ENCODE assay signal across 8 cellular contexts in genomic region chr2:19868705-19869550, GRCh38. TPM values are rescaled to one million over a fixed set of nuclear protein-coding genes. Genes with fewer than 3 reads are reported as not detected.
DNase-seq lines count a peak whose midpoint lies in the region; ATAC-seq and TF ChIP-seq lines count a peak whose summit lies in the region.

No MANE protein-coding gene starts in this region.

- H3K4me3 ChIP-seq in right lobe of liver = peak overlapping the region; percentile 11 to 42 (median 19)

- no peak for TF ChIP-seq CTCF in brain (conservative IDR thresholded peaks at IDR 0.05)
- no peak for TF ChIP-seq CTCF in right lobe of liver (IDR thresholded peaks at IDR 0.05)

- peak; percentile 35 for DNase-seq in T-helper 2 cell treated with Interferon-gamma antibody and Interleukin-4, amounts not matched to agents 5 μg/mL and 100 μg/mL, for 36 hours (ENCODE audit: low spot score)
- DNase-seq in right lobe of liver (peak in 1 of 3 donors; percentile 41), putamen (ENCODE audit: low spot score) (no peak), NCI-H2171 (lab: John Stamatoyannopoulos, UW) (no peak)
- peak; percentile 44 for DNase-seq in stimulated activated CD8-positive, alpha-beta memory T cell treated with anti-CD3 and anti-CD28 coated beads, Interleukin-12 subunit alpha, Interleukin-12 subunit beta, amount 100 ng/mL, for 1 hour (ENCODE audit: low read depth)

- TF ChIP-seq POLR2A in right lobe of liver (IDR thresholded peaks at IDR 0.05) = no peak

- H3K4me3 Mint-ChIP-seq in T-helper 2 cell treated with Interferon-gamma antibody and Interleukin-4, amounts not matched to agents 5 μg/mL and 100 μg/mL, for 36 hours = peak overlapping the region; percentile 95
- peak overlapping the region; percentile 18 to 79 (median 68) for H3K4me3 Mint-ChIP-seq in brain

- peak overlapping the region; percentile 88 for H3K27ac Mint-ChIP-seq in T-helper 2 cell treated with Interferon-gamma antibody and Interleukin-4, amounts not matched to agents 5 μg/mL and 100 μg/mL, for 36 hours
- H3K27ac Mint-ChIP-seq in brain = no peak overlapping the region

- H3K4me1 Mint-ChIP-seq in T-helper 2 cell treated with Interferon-gamma antibody and Interleukin-4, amounts not matched to agents 5 μg/mL and 100 μg/mL, for 36 hours (ENCODE audit: low read depth) = peaks cover 14% of the 10 kb centered on the region
- no peaks in the 10 kb centered on the region for H3K4me1 Mint-ChIP-seq in brain

- intact Hi-C loops in right lobe of liver (cut with DNase I) = loop anchor here in 1 of 2 donors (10.0 kb wide), 1 partner anchor 514 kb away; the partner anchor contains the start of gene OSR1

- H3K27me3 Mint-ChIP-seq in T-helper 2 cell treated with Interferon-gamma antibody and Interleukin-4, amounts not matched to agents 5 μg/mL and 100 μg/mL, for 36 hours (ENCODE audit: low read depth) = peaks cover 4% of the 10 kb centered on the region
- peaks cover 23% of the 10 kb centered on the region for H3K27me3 Mint-ChIP-seq in brain

- ATAC-seq in GM18861 (IDR thresholded peaks at IDR 0.05; ENCODE audit: unreplicated experiment) (peak; percentile 32), HG02973 (IDR thresholded peaks at IDR 0.05; ENCODE audit: unreplicated experiment) (peak; percentile 63), right lobe of liver (peak; percentile 36 to 53 (median 48))

- H3K36me3 Mint-ChIP-seq in T-helper 2 cell treated with Interferon-gamma antibody and Interleukin-4, amounts not matched to agents 5 μg/mL and 100 μg/mL, for 36 hours (ENCODE audit: low read depth) = peaks cover 7% of the 10 kb centered on the region
- H3K36me3 Mint-ChIP-seq in brain = no peaks in the 10 kb centered on the region

- H3K9me3 ChIP-seq in right lobe of liver = no peaks in the 10 kb centered on the region

- no peaks in the 10 kb centered on the region for H3K27me3 ChIP-seq in right lobe of liver

- WGBS in right lobe of liver (ENCODE audit: insufficient coverage, low coverage, low lambda C conversion rate, missing lambda C conversion rate) = 13% methylated on average over 16 of the region's 51 CpGs

- peaks cover 0 to 2% (median 0%) of the 10 kb centered on the region in 4 donors for H3K4me1 ChIP-seq in right lobe of liver

- no peak overlapping the region for H3K27ac ChIP-seq in right lobe of liver

- H3K9me3 Mint-ChIP-seq in T-helper 2 cell treated with Interferon-gamma antibody and Interleukin-4, amounts not matched to agents 5 μg/mL and 100 μg/mL, for 36 hours = no peaks in the 10 kb centered on the region
- peaks cover 0 to 4% (median 0%) of the 10 kb centered on the region in 5 experiments for H3K9me3 Mint-ChIP-seq in brain

- H3K36me3 ChIP-seq in right lobe of liver = no peaks in the 10 kb centered on the region

RNA-seq across cellular contexts. Expression of gene TTC32, which starts 32.9 kb away (rescaled TPM):
- 6.8 TPM for polyA plus RNA-seq in brain (ENCODE audit: insufficient read depth, low read depth, low replicate concordance)
- total RNA-seq in right lobe of liver = 1 to 10 TPM; 2.4 to 5.5 (median 3.8) TPM

Comparison
In these comparisons a context has a peak if more than half of its experiments do, and no peak if none do; other contexts are left out.
1. DNase-seq: peak in T-helper 2 cell treated with Interferon-gamma antibody and Interleukin-4, amounts not matched to agents 5 μg/mL and 100 μg/mL, for 36 hours (single experiment) and stimulated activated CD8-positive, alpha-beta memory T cell treated with anti-CD3 and anti-CD28 coated beads, Interleukin-12 subunit alpha, Interleukin-12 subunit beta, amount 100 ng/mL, for 1 hour (single experiment); none in putamen (single experiment) and NCI-H2171 (single experiment).
2. Peak in every context shown above with its lines, with median percentiles within 50 percentile points of each other: ATAC-seq.